Comparison of ENCODE assay signal across 10 cellular contexts in genomic region chr11:119365071-119365591, GRCh38. TPM values are rescaled to one million over a fixed set of nuclear protein-coding genes. Genes with fewer than 3 reads are reported as not detected.
A peak's percentile ranks its signal among the peaks of the same experiment; 100 is the strongest.
DNase-seq lines count a peak whose midpoint lies in the region; ATAC-seq and TF ChIP-seq lines count a peak whose summit lies in the region.
"Had no signal": no experiment of that assay in that cellular context is flagged by ENCODE, and none has a peak within 500 bp of the region (broad histone marks: within the 10 kb centered on the region; RNA-seq: fewer than 3 reads in every experiment).

No MANE protein-coding gene starts in this region.

- H3F3A ChIP-seq in OCI-LY1 (ENCODE audit: insufficient read depth, low read length): no peaks in the 10 kb centered on the region

- H3K4me1 ChIP-seq in OCI-LY1 (ENCODE audit: insufficient read depth, low read length, severe bottlenecking) (peaks cover 93% of the 10 kb centered on the region), cardiac muscle cell (ENCODE audit: low read depth) (peaks cover 56% of the 10 kb centered on the region)

- ATAC-seq in CD4-positive, alpha-beta T cell (ENCODE audit: poor library complexity): no peak
- ATAC-seq in GM19397 (IDR thresholded peaks at IDR 0.05; ENCODE audit: unreplicated experiment): no peak
- no peak for ATAC-seq in GM21515 (IDR thresholded peaks at IDR 0.05; ENCODE audit: unreplicated experiment)
- ATAC-seq in GM21619 (IDR thresholded peaks at IDR 0.05; ENCODE audit: unreplicated experiment): no peak

- no peak overlapping the region for H2AFZ ChIP-seq in OCI-LY1 (ENCODE audit: low read length)

- H3K4me1 Mint-ChIP-seq in CD4-positive, alpha-beta T cell (ENCODE audit: low read depth): peaks cover 14% of the 10 kb centered on the region

- H3K79me2 ChIP-seq in OCI-LY1 (ENCODE audit: insufficient read depth, low read length): no peaks in the 10 kb centered on the region

- POLR2A ChIA-PET in CD4-positive, alpha-beta T cell (lab: Charles Lee): no interaction called here

- H3K9me2 ChIP-seq in OCI-LY1 (ENCODE audit: low read depth, low read length): no peaks in the 10 kb centered on the region

- CTCF ChIA-PET in CD4-positive, alpha-beta T cell (lab: Charles Lee): interaction anchor here (1.0 to 1.7 kb wide), 3 partner anchors 9 to 27 kb away, joined by 3 to 9 read pairs (median 6); no protein-coding TSS in a partner anchor

- no peaks in the 10 kb centered on the region for H3K9me3 ChIP-seq in CD4-positive, alpha-beta T cell (ENCODE audit: control insufficient read depth, low read length)
- H3K9me3 ChIP-seq in OCI-LY1 (ENCODE audit: low read length) (no peaks in the 10 kb centered on the region), cardiac muscle cell (ENCODE audit: low read depth) (no peaks in the 10 kb centered on the region)

- no peak overlapping the region for H3K4me3 ChIP-seq in OCI-LY1 (ENCODE audit: low read depth, low read length, poor library complexity, severe bottlenecking)
- H3K4me3 ChIP-seq in cardiac muscle cell: peak overlapping the region; percentile 8
- H3K4me3 ChIP-seq in H7 (ENCODE audit: insufficient read depth, low read depth, low read length): no peak overlapping the region

- DNase-seq in CD4-positive, alpha-beta T cell: no peak
- DNase-seq in cardiac muscle cell (ENCODE audit: low read depth in 1 of 2, low spot score in 1 of 2) (no peak), occipital lobe (lab: John Stamatoyannopoulos, UW) (peak; percentile 64), H7 (no peak)
- DNase-seq: activated CD8-positive, alpha-beta T cell treated with anti-CD3 and anti-CD28 coated beads, Interleukin-2, amount 10 ng/mL, durations not matched to agents 7 days and 5 days had no signal

- H3K4me3 Mint-ChIP-seq in CD4-positive, alpha-beta T cell: peak overlapping the region; percentile 87

- no peak overlapping the region for H3K27ac ChIP-seq in CD4-positive, alpha-beta T cell (ENCODE audit: low read depth, low read length)
- H3K27ac ChIP-seq in OCI-LY1 (ENCODE audit: low read depth, low read length, poor library complexity, severe bottlenecking) (peak overlapping the region; percentile 94), cardiac muscle cell (peak overlapping the region; percentile 98)

- no peak for TF ChIP-seq CTCF in CD4-positive, alpha-beta T cell (IDR thresholded peaks at IDR 0.05)
- TF ChIP-seq CTCF in OCI-LY1 (IDR thresholded peaks at IDR 0.05; ENCODE audit: low read length) (no peak), cardiac muscle cell (IDR thresholded peaks at IDR 0.05; ENCODE audit: low read depth, low read length) (no peak)

- intact Hi-C loops in CD4-positive, alpha-beta T cell (cut with DNase I, micrococcal nuclease): no loop called here

- peak overlapping the region; percentile 8; the same call in 1 of the 2 replicates for H3K4me2 ChIP-seq in OCI-LY1 (ENCODE audit: low read length)

- H3K36me3 ChIP-seq in OCI-LY1 (ENCODE audit: insufficient read depth, low read length) (no peaks in the 10 kb centered on the region), cardiac muscle cell (no peaks in the 10 kb centered on the region), H7 (replicated peaks; ENCODE audit: control insufficient read depth, insufficient read depth, low read length) (no peaks in the 10 kb centered on the region)

- H3K27me3 ChIP-seq in CD4-positive, alpha-beta T cell (ENCODE audit: control insufficient read depth, insufficient read depth, low read length): peaks cover 68% of the 10 kb centered on the region
- H3K27me3 ChIP-seq in OCI-LY1 (ENCODE audit: insufficient read depth, low read length) (no peaks in the 10 kb centered on the region), cardiac muscle cell (no peaks in the 10 kb centered on the region), H7 (ENCODE audit: control insufficient read depth, insufficient read depth, low read length) (peaks cover 34% of the 10 kb centered on the region)

- peaks cover 75% of the 10 kb centered on the region for H3K27me3 Mint-ChIP-seq in CD4-positive, alpha-beta T cell

- no peaks in the 10 kb centered on the region for H4K20me1 ChIP-seq in OCI-LY1 (ENCODE audit: insufficient read depth, low read length)

- H3K9me3 Mint-ChIP-seq in CD4-positive, alpha-beta T cell: no peaks in the 10 kb centered on the region

- no peak overlapping the region; the same call in 1 of the 2 replicates for H3K9ac ChIP-seq in OCI-LY1 (ENCODE audit: low read length)

- no peak overlapping the region for H3K27ac Mint-ChIP-seq in CD4-positive, alpha-beta T cell
- H3K27ac Mint-ChIP-seq: activated CD8-positive, alpha-beta T cell treated with anti-CD3 and anti-CD28 coated beads, Interleukin-2, amount 10 ng/mL, durations not matched to agents 7 days and 5 days had no signal

- H3K36me3 Mint-ChIP-seq in CD4-positive, alpha-beta T cell (ENCODE audit: low read depth): no peaks in the 10 kb centered on the region

RNA-seq across cellular contexts. Expression of gene USP2, which starts 16.4 kb away (rescaled TPM):
- total RNA-seq in CD4-positive, alpha-beta T cell: 1 to 10 TPM; 2.0 to 2.6 TPM
- total RNA-seq in cardiac muscle cell: 28.3 and 39.0 TPM in 2 replicates
- 36.5 and 44.1 TPM in 2 replicates for polyA plus RNA-seq in cardiac muscle cell
- 1.6 TPM for total RNA-seq in occipital lobe
- 2.7 and 2.8 TPM in 2 replicates for total RNA-seq in H7 (2014; rRNA removed; shearing (Covaris generic))

RNA-seq across cellular contexts. Expression of gene MFRP, which starts 18.6 kb away (rescaled TPM):
- total RNA-seq in CD4-positive, alpha-beta T cell: not detected
- total RNA-seq in cardiac muscle cell (not detected in 2 replicates), occipital lobe (not detected)
- polyA plus RNA-seq in cardiac muscle cell: not detected in 2 replicates
- total RNA-seq in H7 (2014; rRNA removed; shearing (Covaris generic)): not detected in 2 replicates
- total RNA-seq: activated CD8-positive, alpha-beta T cell treated with anti-CD3 and anti-CD28 coated beads, Interleukin-2, amount 10 ng/mL, durations not matched to agents 7 days and 5 days; mononuclear cell had no signal

RNA-seq across cellular contexts. Expression of gene C1QTNF5, which starts 24.4 kb away (rescaled TPM):
- total RNA-seq in CD4-positive, alpha-beta T cell: not detected
- total RNA-seq in cardiac muscle cell (3.4 and 8.0 TPM in 2 replicates), occipital lobe (4.2 TPM)
- polyA plus RNA-seq in cardiac muscle cell: 5.8 and 10.4 TPM in 2 replicates
- total RNA-seq in H7 (2014; rRNA removed; shearing (Covaris generic)): 2.1 TPM in 2 replicates
- total RNA-seq: activated CD8-positive, alpha-beta T cell treated with anti-CD3 and anti-CD28 coated beads, Interleukin-2, amount 10 ng/mL, durations not matched to agents 7 days and 5 days; mononuclear cell had no signal

RNA-seq across cellular contexts. Expression of gene RNF26, which starts 30.8 kb away (rescaled TPM):
- total RNA-seq in CD4-positive, alpha-beta T cell: 10 to 100 TPM; 18.3 to 20.5 TPM
- total RNA-seq in cardiac muscle cell (7.3 and 18.6 TPM in 2 replicates), occipital lobe (1.6 TPM)
- polyA plus RNA-seq in cardiac muscle cell: 45.6 and 99.8 TPM in 2 replicates
- 26.4 and 28.9 TPM in 2 replicates for total RNA-seq in H7 (2014; rRNA removed; shearing (Covaris generic))

RNA-seq across cellular contexts. Expression of gene MCAM, which starts 48.2 kb away (rescaled TPM):
- total RNA-seq in CD4-positive, alpha-beta T cell: 10 to 100 TPM; 16.0 to 16.5 TPM
- total RNA-seq in cardiac muscle cell (32.5 and 49.3 TPM in 2 replicates), occipital lobe (10.6 TPM)
- 13.8 and 14.8 TPM in 2 replicates for polyA plus RNA-seq in cardiac muscle cell
- 45.5 and 59.3 TPM in 2 replicates for total RNA-seq in H7 (2014; rRNA removed; shearing (Covaris generic))
